ENCODE assay signal across 1 cellular context in the genomic region with DNA sequence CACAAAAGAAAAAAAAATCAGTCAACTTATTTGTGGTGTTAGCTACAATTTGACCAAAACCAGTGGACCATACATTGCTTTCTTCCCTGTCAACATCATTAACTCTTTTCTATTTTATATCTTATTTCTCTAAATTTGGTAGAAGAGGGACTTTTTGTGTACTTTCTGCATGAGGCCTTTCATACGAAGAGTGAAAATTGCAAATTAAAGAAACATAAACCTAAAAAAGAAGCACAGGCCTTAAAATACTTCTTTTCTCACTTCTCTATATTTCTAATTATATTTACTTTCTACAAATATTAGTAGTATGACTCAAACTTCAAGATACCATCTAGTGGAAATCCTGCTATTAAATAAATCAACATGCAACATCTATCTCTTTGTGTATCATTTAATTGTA.
TF ChIP-seq lines count a peak whose summit lies in the region.

No MANE protein-coding gene starts in this region.

TF ChIP-seq in SK-N-SH treated with all-trans-retinoic acid at 6 μM for 48 hours, 23 proteins besides CTCF, POLR2A, EP300 and RAD21 (continued from another document):
- TF ChIP-seq TOX (CRISPR knock-in tag; IDR thresholded peaks at IDR 0.05; ENCODE audit: borderline replicate concordance) (no peak), RARB (CRISPR knock-in tag; IDR thresholded peaks at IDR 0.05) (no peak), ZNF70 (CRISPR knock-in tag; IDR thresholded peaks at IDR 0.05) (no peak)
- TF ChIP-seq, protein P1, sequence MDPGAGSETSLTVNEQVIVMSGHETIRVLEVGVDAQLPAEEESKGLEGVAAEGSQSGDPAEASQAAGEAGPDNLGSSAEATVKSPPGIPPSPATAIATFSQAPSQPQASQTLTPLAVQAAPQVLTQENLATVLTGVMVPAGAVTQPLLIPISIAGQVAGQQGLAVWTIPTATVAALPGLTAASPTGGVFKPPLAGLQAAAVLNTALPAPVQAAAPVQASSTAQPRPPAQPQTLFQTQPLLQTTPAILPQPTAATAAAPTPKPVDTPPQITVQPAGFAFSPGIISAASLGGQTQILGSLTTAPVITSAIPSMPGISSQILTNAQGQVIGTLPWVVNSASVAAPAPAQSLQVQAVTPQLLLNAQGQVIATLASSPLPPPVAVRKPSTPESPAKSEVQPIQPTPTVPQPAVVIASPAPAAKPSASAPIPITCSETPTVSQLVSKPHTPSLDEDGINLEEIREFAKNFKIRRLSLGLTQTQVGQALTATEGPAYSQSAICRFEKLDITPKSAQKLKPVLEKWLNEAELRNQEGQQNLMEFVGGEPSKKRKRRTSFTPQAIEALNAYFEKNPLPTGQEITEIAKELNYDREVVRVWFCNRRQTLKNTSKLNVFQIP (CRISPR knock-in tag; IDR thresholded peaks at IDR 0.05; ENCODE audit: borderline replicate concordance, low read depth) = no peak
